Comparison of ENCODE assay signal across 8 cellular contexts in genomic region chr1:87684194-87684593, GRCh38.
DNase-seq lines count a peak whose midpoint lies in the region; ATAC-seq and TF ChIP-seq lines count a peak whose summit lies in the region.

No MANE protein-coding gene starts in this region.

- no peak overlapping the region for H2AK5ac ChIP-seq in neuronal stem cell (ENCODE audit: low read depth, low read length)

- H3K9me3 ChIP-seq in neuronal stem cell (replicated peaks in 1 of 2; ENCODE audit: control insufficient read depth in 2 of 2, insufficient read depth in 1 of 2, low read depth in 1 of 2, low read length in 2 of 2) = no peaks in the 10 kb centered on the region

- peak overlapping the region; percentile 93 for H2AFZ ChIP-seq in neuronal stem cell (ENCODE audit: low read length)

- H3K27me3 ChIP-seq in neuronal stem cell (ENCODE audit: control insufficient read depth in 3 of 3, insufficient read depth in 3 of 3, low read depth in 1 of 3, low read length in 3 of 3) = no peaks in the 10 kb centered on the region

- no peak overlapping the region for H3K9ac ChIP-seq in neuronal stem cell (ENCODE audit: low read depth, low read length, poor library complexity)

- DNase-seq in EH (ENCODE audit: low read depth) = peak; percentile 43
- DNase-seq in NCI-H774 (lab: John Stamatoyannopoulos, UW) = peak; percentile 12
- peak; percentile 15 for DNase-seq in fibroblast of mammary gland (ENCODE audit: low read depth)
- DNase-seq in neuronal stem cell (ENCODE audit: low spot score) = no peak

- H4K91ac ChIP-seq in neuronal stem cell (ENCODE audit: low read depth, low read length, poor library complexity) = no peak overlapping the region

- ATAC-seq in HG02798 (IDR thresholded peaks at IDR 0.05; ENCODE audit: poor library complexity, unreplicated experiment) (no peak), GM18511 (IDR thresholded peaks at IDR 0.05; ENCODE audit: unreplicated experiment) (no peak), GM21737 (IDR thresholded peaks at IDR 0.05; ENCODE audit: unreplicated experiment) (no peak), GM18868 (IDR thresholded peaks at IDR 0.05; ENCODE audit: unreplicated experiment) (no peak)

- H3K18ac ChIP-seq in neuronal stem cell (ENCODE audit: low read length) = no peak overlapping the region

- no peak overlapping the region for H4K8ac ChIP-seq in neuronal stem cell (ENCODE audit: low read depth, low read length)

- H3K27ac ChIP-seq in neuronal stem cell (replicated peaks; ENCODE audit: low read length) = no peak overlapping the region

- no peak overlapping the region for H2BK15ac ChIP-seq in neuronal stem cell (ENCODE audit: low read length)

- H3K23ac ChIP-seq in neuronal stem cell (ENCODE audit: low read depth, low read length, poor library complexity) = no peak overlapping the region

- H2BK12ac ChIP-seq in neuronal stem cell (ENCODE audit: low read length) = no peak overlapping the region

- no peak overlapping the region for H2BK5ac ChIP-seq in neuronal stem cell (ENCODE audit: low read length)

- no peaks in the 10 kb centered on the region for H3K36me3 ChIP-seq in neuronal stem cell (replicated peaks in 1 of 2; ENCODE audit: control insufficient read depth in 2 of 2, insufficient read depth in 2 of 2, low read length in 2 of 2)

- WGBS in neuronal stem cell (ENCODE audit: extremely low coverage in 2 of 2, insufficient read length in 2 of 2, insufficient replicate concordance in 1 of 2), 2 donors = no CpG with 5 or more reads among the region's 14 CpGs

- no peak overlapping the region for H3K14ac ChIP-seq in neuronal stem cell (ENCODE audit: low read length)

- H3K4me3 ChIP-seq in fibroblast of mammary gland (ENCODE audit: control insufficient read depth, low read depth, low read length) (peak overlapping the region; percentile 36), neuronal stem cell (ENCODE audit: low read length in 2 of 2) (no peak overlapping the region)

- no peak for TF ChIP-seq CTCF in fibroblast of mammary gland (conservative IDR thresholded peaks at IDR 0.05; ENCODE audit: control insufficient read depth, insufficient read depth, low read depth, low read length)

- peak overlapping the region; percentile 35 for H3K4me2 ChIP-seq in neuronal stem cell (ENCODE audit: insufficient read depth, low read length, poor library complexity, severe bottlenecking)

- no peak overlapping the region for H3K4ac ChIP-seq in neuronal stem cell (ENCODE audit: low read length)

- no peaks in the 10 kb centered on the region for H3K79me1 ChIP-seq in neuronal stem cell (ENCODE audit: low read depth, low read length)

- H3K4me1 ChIP-seq in neuronal stem cell (ENCODE audit: control insufficient read depth in 2 of 2, insufficient read depth in 1 of 2, low read depth in 1 of 2, low read length in 2 of 2) = peaks cover 4 to 15% of the 10 kb centered on the region in 2 donors

- no peak overlapping the region for H2BK120ac ChIP-seq in neuronal stem cell (ENCODE audit: low read depth, low read length)
